In genomic region chr2:118989481-118989880, GRCh38 we compare ENCODE assay signal across 13 cellular contexts. TPM values are rescaled to one million over a fixed set of nuclear protein-coding genes. Genes with fewer than 3 reads are reported as not detected.
DNase-seq lines count a peak whose midpoint lies in the region; ATAC-seq lines count a peak whose summit lies in the region.
"Had no signal": no experiment of that assay in that cellular context is flagged by ENCODE, and none has a peak within 500 bp of the region (broad histone marks: within the 10 kb centered on the region; RNA-seq: fewer than 3 reads in every experiment).

No MANE protein-coding gene starts in this region.

- peak; percentile 42 for DNase-seq in activated CD8-positive, alpha-beta memory T cell treated with anti-CD3 and anti-CD28 coated beads, Interleukin-2, amount 50 U/mL, for 48 hours
- DNase-seq in activated CD8-positive, alpha-beta memory T cell treated with anti-CD3 and anti-CD28 coated beads, Interleukin-2, amount 50 U/mL, for 4 hours: no peak
- DNase-seq in ureter (ENCODE audit: low spot score): peak; percentile 29
- no peak for DNase-seq in retina
- DNase-seq in NCI-H345 (lab: John Stamatoyannopoulos, UW): no peak
- DNase-seq: left colon, NCI-H1436, transverse colon had no signal

- ATAC-seq in HG02798 (IDR thresholded peaks at IDR 0.05; ENCODE audit: poor library complexity, unreplicated experiment) (peak; percentile 65), HG03575 (IDR thresholded peaks at IDR 0.05; ENCODE audit: extremely low read depth, insufficient number of reproducible peaks, low FRiP score, unreplicated experiment) (peak; percentile 47), HG03135 (IDR thresholded peaks at IDR 0.05; ENCODE audit: unreplicated experiment) (no peak)
- ATAC-seq: left colon had no signal

RNA-seq across cellular contexts. Expression of gene MARCO, which starts 47.5 kb away (rescaled TPM):
- total RNA-seq in ureter: 4.8 TPM
- total RNA-seq: activated T-helper 1 cell treated with anti-CD3 and anti-CD28 coated beads, Interleukin-12 subunit alpha, Interleukin-12 subunit beta, Interleukin-2, Interleukin-4 antibody, amounts not matched to agents 30 ng/mL and 10 ng/mL and 1 ng/mL, durations not matched to agents 14 hours and 24 hours and 36 hours; SJSA1 had no signal

Comparison
In these comparisons a context has a peak if more than half of its experiments do, and no peak if none do; other contexts are left out.
1. DNase-seq: peak in activated CD8-positive, alpha-beta memory T cell treated with anti-CD3 and anti-CD28 coated beads, Interleukin-2, amount 50 U/mL, for 48 hours (single experiment) and ureter (single experiment); none in activated CD8-positive, alpha-beta memory T cell treated with anti-CD3 and anti-CD28 coated beads, Interleukin-2, amount 50 U/mL, for 4 hours (single experiment), retina (single experiment) and NCI-H345 (single experiment).